Comparison of ENCODE assay signal across 1 cellular context in the genomic region with DNA sequence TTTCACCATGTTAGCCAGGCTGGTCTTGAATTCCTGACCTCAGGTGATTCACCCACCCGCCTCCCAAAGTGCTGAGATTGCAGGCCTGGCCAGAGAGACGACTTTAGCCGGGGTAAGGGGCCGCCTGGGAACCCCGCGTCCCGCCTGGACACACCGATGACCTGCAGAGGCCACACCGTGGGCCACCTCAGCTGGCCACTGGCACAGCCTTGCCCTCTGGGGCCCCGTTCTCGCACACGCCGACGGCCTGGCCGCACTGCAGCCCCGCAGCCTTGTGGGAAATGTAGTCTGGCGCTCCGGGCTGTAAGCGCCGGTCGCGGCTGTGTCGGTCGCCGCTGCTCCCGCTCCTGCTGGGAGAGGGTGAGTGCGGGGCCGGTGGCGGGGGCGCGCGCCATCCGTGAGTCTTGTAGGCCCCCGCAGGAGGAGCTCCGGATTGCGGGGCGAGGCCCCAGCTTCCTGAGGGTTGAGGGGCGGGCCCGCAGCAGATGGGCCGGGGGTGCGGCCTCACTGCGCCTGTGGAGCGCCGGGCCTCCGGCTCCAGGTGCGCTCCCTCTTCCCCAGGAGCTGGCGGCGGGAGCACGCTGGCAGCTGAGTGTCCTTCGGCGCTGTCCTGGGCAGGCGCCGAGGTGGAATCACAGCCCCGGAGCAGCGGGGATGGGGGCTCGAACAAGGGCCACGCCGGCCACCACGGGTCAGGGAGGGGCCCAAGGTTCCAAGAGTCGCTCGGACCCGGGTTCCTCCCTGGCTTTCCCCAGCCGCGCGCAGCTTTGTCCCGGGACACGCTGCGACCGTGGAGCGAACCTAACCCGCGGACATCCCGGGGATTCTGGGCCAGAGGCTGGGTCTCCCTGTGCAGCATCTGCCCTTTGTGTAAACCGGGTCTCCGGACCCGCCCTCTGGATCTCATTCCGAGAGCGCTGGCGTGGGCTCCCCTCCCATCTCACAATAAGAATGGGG.
TF ChIP-seq lines count a peak whose summit lies in the region.

A gene (plus strand): TSS at position 299 of the 957 bp plus-strand sequence. CDS start 35,401 bp downstream, outside the sequence.

TF ChIP-seq in HepG2, 621 proteins besides CTCF, POLR2A, EP300 and RAD21 (continued from another document and continues in another):
- TF ChIP-seq FOXA3 (CRISPR knock-in tag; IDR thresholded peaks at IDR 0.05) (0 out of 2 replicates have a peak, but pooled peaks have one; percentile 7), SALL2 (CRISPR knock-in tag; IDR thresholded peaks at IDR 0.05) (peak; percentile 76; the same call in 1 of the 2 replicates), DMAP1 (CRISPR knock-in tag; IDR thresholded peaks at IDR 0.05) (peak; percentile 22; the same call in 1 of the 2 replicates), ISL2 (CRISPR knock-in tag; IDR thresholded peaks at IDR 0.05) (0 out of 2 replicates have a peak, but pooled peaks have one; percentile 35), PHB2 (IDR thresholded peaks at IDR 0.05; ENCODE audit: partially characterized antibody) (no peak), ATF7-NPFF (CRISPR knock-in tag; IDR thresholded peaks at IDR 0.05; ENCODE audit: low read depth) (peak; percentile 26; the same call in 1 of the 2 replicates), GABPB1 (CRISPR knock-in tag; IDR thresholded peaks at IDR 0.05) (peak; percentile 81), ZNF256 (CRISPR knock-in tag; conservative IDR thresholded peaks at IDR 0.05) (no peak), POLR2G (IDR thresholded peaks at IDR 0.05; ENCODE audit: low read depth, low read length) (peak; percentile 67), NR2C2 (CRISPR knock-in tag; IDR thresholded peaks at IDR 0.05; ENCODE audit: borderline replicate concordance) (peak; percentile 43; the same call in 1 of the 2 replicates), ZNF773 (CRISPR knock-in tag; IDR thresholded peaks at IDR 0.05; ENCODE audit: borderline replicate concordance) (peak; percentile 43; the same call in 1 of the 2 replicates), SIX1 (CRISPR knock-in tag; IDR thresholded peaks at IDR 0.05; ENCODE audit: borderline replicate concordance) (no peak), ARNTL (CRISPR knock-in tag; IDR thresholded peaks at IDR 0.05) (no peak), ZNF367 (CRISPR knock-in tag; IDR thresholded peaks at IDR 0.05; ENCODE audit: borderline replicate concordance) (0 out of 2 replicates have a peak, but pooled peaks have one; percentile 28), SNAI1 (CRISPR knock-in tag; IDR thresholded peaks at IDR 0.05; ENCODE audit: borderline replicate concordance) (no peak), ZNF225 (CRISPR knock-in tag; IDR thresholded peaks at IDR 0.05) (peak; percentile 30; the same call in 1 of the 2 replicates), ZBTB38 (CRISPR knock-in tag; IDR thresholded peaks at IDR 0.05) (no peak), PHF8 (CRISPR knock-in tag; IDR thresholded peaks at IDR 0.05) (peak; percentile 92), HCFC1 (IDR thresholded peaks at IDR 0.05; ENCODE audit: low read depth, low read length) (peak; percentile 71), SUZ12 (IDR thresholded peaks at IDR 0.05; ENCODE audit: low read depth, low read length) (peak; percentile 35; the same call in 1 of the 2 replicates), ZC3H13 (CRISPR knock-in tag; IDR thresholded peaks at IDR 0.05) (peak; percentile 29; the same call in 1 of the 2 replicates), SAP130 (CRISPR knock-in tag; IDR thresholded peaks at IDR 0.05; ENCODE audit: low read depth) (peak; percentile 55), RFXAP (CRISPR knock-in tag; IDR thresholded peaks at IDR 0.05; ENCODE audit: borderline replicate concordance) (0 out of 2 replicates have a peak, but pooled peaks have one; percentile 45), KLF11 (CRISPR knock-in tag; IDR thresholded peaks at IDR 0.05) (no peak), NONO (IDR thresholded peaks at IDR 0.05) (no peak), NONO (CRISPR knock-in tag; conservative IDR thresholded peaks at IDR 0.05) (peak; percentile 62; the same call in 1 of the 2 replicates), TCF12 (IDR thresholded peaks at IDR 0.05) (no peak), TCF12 (CRISPR knock-in tag; IDR thresholded peaks at IDR 0.05) (0 out of 2 replicates have a peak, but pooled peaks have one; percentile 45), ZNF180 (CRISPR knock-in tag; IDR thresholded peaks at IDR 0.05; ENCODE audit: borderline replicate concordance, low read depth) (no peak), TMF1 (CRISPR knock-in tag; IDR thresholded peaks at IDR 0.05; ENCODE audit: low read depth) (no peak), ZC3H4 (CRISPR knock-in tag; IDR thresholded peaks at IDR 0.05; ENCODE audit: borderline replicate concordance) (no peak), ZNF44 (CRISPR knock-in tag; IDR thresholded peaks at IDR 0.05) (no peak)
- TF ChIP-seq, protein P1, sequence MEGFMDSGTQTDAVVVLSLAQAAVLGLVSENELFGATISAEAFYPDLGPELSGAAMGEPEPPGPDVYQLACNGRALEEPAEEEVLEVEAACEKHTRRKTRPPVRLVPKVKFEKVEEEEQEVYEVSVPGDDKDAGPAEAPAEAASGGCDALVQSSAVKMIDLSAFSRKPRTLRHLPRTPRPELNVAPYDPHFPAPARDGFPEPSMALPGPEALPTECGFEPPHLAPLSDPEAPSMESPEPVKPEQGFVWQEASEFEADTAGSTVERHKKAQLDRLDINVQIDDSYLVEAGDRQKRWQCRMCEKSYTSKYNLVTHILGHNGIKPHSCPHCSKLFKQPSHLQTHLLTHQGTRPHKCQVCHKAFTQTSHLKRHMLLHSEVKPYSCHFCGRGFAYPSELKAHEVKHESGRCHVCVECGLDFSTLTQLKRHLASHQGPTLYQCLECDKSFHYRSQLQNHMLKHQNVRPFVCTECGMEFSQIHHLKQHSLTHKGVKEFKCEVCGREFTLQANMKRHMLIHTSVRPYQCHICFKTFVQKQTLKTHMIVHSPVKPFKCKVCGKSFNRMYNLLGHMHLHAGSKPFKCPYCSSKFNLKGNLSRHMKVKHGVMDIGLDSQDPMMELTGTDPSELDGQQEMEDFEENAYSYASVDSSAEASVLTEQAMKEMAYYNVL (CRISPR knock-in tag; IDR thresholded peaks at IDR 0.05; ENCODE audit: borderline replicate concordance) = peak; percentile 48; the same call in 1 of the 2 replicates
- TF ChIP-seq, protein P2, sequence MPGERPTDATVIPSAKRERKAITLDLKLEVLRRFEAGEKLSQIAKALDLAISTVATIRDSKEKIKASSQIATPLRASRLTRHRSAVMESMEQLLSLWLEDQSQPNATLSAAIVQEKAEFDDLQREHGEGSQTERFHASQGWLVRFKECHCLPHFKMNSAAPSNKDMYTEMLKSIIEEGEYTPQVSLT (CRISPR knock-in tag; IDR thresholded peaks at IDR 0.05; ENCODE audit: borderline replicate concordance, low read depth) = no peak
- TF ChIP-seq, protein P3, sequence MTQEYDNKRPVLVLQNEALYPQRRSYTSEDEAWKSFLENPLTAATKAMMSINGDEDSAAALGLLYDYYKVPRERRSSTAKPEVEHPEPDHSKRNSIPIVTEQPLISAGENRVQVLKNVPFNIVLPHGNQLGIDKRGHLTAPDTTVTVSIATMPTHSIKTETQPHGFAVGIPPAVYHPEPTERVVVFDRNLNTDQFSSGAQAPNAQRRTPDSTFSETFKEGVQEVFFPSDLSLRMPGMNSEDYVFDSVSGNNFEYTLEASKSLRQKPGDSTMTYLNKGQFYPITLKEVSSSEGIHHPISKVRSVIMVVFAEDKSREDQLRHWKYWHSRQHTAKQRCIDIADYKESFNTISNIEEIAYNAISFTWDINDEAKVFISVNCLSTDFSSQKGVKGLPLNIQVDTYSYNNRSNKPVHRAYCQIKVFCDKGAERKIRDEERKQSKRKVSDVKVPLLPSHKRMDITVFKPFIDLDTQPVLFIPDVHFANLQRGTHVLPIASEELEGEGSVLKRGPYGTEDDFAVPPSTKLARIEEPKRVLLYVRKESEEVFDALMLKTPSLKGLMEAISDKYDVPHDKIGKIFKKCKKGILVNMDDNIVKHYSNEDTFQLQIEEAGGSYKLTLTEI (CRISPR knock-in tag; conservative IDR thresholded peaks at IDR 0.05) = no peak
- TF ChIP-seq, protein P4, sequence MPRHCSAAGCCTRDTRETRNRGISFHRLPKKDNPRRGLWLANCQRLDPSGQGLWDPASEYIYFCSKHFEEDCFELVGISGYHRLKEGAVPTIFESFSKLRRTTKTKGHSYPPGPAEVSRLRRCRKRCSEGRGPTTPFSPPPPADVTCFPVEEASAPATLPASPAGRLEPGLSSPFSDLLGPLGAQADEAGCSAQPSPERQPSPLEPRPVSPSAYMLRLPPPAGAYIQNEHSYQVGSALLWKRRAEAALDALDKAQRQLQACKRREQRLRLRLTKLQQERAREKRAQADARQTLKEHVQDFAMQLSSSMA (CRISPR knock-in tag; IDR thresholded peaks at IDR 0.05) = no peak
- TF ChIP-seq, protein P5, sequence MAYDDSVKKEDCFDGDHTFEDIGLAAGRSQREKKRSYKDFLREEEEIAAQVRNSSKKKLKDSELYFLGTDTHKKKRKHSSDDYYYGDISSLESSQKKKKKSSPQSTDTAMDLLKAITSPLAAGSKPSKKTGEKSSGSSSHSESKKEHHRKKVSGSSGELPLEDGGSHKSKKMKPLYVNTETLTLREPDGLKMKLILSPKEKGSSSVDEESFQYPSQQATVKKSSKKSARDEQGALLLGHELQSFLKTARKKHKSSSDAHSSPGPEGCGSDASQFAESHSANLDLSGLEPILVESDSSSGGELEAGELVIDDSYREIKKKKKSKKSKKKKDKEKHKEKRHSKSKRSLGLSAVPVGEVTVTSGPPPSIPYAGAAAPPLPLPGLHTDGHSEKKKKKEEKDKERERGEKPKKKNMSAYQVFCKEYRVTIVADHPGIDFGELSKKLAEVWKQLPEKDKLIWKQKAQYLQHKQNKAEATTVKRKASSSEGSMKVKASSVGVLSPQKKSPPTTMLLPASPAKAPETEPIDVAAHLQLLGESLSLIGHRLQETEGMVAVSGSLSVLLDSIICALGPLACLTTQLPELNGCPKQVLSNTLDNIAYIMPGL (CRISPR knock-in tag; IDR thresholded peaks at IDR 0.05; ENCODE audit: borderline replicate concordance in 1 of 2, low read depth in 1 of 2) = peak; percentile 17 to 75; a peak in 3 of 4 replicates
- TF ChIP-seq, protein P6, sequence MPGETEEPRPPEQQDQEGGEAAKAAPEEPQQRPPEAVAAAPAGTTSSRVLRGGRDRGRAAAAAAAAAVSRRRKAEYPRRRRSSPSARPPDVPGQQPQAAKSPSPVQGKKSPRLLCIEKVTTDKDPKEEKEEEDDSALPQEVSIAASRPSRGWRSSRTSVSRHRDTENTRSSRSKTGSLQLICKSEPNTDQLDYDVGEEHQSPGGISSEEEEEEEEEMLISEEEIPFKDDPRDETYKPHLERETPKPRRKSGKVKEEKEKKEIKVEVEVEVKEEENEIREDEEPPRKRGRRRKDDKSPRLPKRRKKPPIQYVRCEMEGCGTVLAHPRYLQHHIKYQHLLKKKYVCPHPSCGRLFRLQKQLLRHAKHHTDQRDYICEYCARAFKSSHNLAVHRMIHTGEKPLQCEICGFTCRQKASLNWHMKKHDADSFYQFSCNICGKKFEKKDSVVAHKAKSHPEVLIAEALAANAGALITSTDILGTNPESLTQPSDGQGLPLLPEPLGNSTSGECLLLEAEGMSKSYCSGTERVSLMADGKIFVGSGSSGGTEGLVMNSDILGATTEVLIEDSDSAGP (CRISPR knock-in tag; IDR thresholded peaks at IDR 0.05; ENCODE audit: borderline replicate concordance) = peak; percentile 23; the same call in 1 of the 2 replicates
- TF ChIP-seq, protein P7, sequence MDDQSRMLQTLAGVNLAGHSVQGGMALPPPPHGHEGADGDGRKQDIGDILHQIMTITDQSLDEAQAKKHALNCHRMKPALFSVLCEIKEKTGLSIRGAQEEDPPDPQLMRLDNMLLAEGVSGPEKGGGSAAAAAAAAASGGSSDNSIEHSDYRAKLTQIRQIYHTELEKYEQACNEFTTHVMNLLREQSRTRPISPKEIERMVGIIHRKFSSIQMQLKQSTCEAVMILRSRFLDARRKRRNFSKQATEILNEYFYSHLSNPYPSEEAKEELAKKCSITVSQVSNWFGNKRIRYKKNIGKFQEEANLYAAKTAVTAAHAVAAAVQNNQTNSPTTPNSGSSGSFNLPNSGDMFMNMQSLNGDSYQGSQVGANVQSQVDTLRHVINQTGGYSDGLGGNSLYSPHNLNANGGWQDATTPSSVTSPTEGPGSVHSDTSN (CRISPR knock-in tag; IDR thresholded peaks at IDR 0.05; ENCODE audit: borderline replicate concordance) = no peak
- TF ChIP-seq, protein P8, sequence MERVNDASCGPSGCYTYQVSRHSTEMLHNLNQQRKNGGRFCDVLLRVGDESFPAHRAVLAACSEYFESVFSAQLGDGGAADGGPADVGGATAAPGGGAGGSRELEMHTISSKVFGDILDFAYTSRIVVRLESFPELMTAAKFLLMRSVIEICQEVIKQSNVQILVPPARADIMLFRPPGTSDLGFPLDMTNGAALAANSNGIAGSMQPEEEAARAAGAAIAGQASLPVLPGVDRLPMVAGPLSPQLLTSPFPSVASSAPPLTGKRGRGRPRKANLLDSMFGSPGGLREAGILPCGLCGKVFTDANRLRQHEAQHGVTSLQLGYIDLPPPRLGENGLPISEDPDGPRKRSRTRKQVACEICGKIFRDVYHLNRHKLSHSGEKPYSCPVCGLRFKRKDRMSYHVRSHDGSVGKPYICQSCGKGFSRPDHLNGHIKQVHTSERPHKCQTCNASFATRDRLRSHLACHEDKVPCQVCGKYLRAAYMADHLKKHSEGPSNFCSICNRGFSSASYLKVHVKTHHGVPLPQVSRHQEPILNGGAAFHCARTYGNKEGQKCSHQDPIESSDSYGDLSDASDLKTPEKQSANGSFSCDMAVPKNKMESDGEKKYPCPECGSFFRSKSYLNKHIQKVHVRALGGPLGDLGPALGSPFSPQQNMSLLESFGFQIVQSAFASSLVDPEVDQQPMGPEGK (CRISPR knock-in tag; IDR thresholded peaks at IDR 0.05) = peak; percentile 18; the same call in 1 of the 2 replicates
- TF ChIP-seq, protein P9, sequence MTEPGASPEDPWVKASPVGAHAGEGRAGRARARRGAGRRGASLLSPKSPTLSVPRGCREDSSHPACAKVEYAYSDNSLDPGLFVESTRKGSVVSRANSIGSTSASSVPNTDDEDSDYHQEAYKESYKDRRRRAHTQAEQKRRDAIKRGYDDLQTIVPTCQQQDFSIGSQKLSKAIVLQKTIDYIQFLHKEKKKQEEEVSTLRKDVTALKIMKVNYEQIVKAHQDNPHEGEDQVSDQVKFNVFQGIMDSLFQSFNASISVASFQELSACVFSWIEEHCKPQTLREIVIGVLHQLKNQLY (CRISPR knock-in tag; IDR thresholded peaks at IDR 0.05) = no peak
- TF ChIP-seq, protein P10, sequence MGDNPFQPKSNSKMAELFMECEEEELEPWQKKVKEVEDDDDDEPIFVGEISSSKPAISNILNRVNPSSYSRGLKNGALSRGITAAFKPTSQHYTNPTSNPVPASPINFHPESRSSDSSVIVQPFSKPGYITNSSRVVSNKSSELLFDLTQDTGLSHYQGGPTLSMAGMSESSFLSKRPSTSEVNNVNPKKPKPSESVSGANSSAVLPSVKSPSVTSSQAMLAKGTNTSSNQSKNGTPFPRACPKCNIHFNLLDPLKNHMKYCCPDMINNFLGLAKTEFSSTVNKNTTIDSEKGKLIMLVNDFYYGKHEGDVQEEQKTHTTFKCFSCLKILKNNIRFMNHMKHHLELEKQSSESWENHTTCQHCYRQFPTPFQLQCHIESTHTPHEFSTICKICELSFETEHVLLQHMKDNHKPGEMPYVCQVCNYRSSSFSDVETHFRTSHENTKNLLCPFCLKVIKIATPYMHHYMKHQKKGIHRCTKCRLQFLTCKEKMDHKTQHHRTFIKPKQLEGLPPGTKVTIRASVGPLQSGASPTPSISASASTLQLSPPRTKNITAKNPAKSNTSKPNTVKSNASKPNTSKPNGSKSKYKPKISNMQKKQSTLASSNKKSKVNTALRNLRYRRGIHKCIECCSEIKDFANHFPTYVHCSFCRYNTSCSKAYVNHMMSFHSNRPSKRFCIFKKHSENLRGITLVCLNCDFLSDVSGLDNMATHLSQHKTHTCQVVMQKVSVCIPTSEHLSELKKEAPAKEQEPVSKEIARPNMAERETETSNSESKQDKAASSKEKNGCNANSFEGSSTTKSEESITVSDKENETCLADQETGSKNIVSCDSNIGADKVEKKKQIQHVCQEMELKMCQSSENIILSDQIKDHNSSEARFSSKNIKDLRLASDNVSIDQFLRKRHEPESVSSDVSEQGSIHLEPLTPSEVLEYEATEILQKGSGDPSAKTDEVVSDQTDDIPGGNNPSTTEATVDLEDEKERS (CRISPR knock-in tag; IDR thresholded peaks at IDR 0.05) = no peak
